In genomic region chr6:43037706-43038105, GRCh38 we compare ENCODE assay signal across 1 cellular context.
TF ChIP-seq lines count a peak whose summit lies in the region.

No MANE protein-coding gene starts in this region.

TF ChIP-seq in endothelial cell of umbilical vein, 7 proteins besides CTCF, POLR2A, EP300 and RAD21:
- TF ChIP-seq MAX (IDR thresholded peaks at IDR 0.05; ENCODE audit: insufficient read depth, insufficient read length) (no peak), FOS (IDR thresholded peaks at IDR 0.05; ENCODE audit: borderline replicate concordance, insufficient read depth, low read length) (no peak), GATA2 (IDR thresholded peaks at IDR 0.05; ENCODE audit: insufficient read depth, insufficient read length, low read depth, low read length) (no peak), JUN (IDR thresholded peaks at IDR 0.05; ENCODE audit: borderline replicate concordance, insufficient read depth, insufficient read length, low read depth) (no peak), POLR2AphosphoS5 (IDR thresholded peaks at IDR 0.05; ENCODE audit: insufficient read depth, low read depth, low read length) (no peak), MYC (IDR thresholded peaks at IDR 0.05; ENCODE audit: low read depth, low read length) (no peak), EZH2 (IDR thresholded peaks at IDR 0.05; ENCODE audit: borderline replicate concordance, low read depth, low read length, severe bottlenecking) (no peak)
